ENCODE assay signal across 8 cellular contexts in genomic region chr1:43649131-43649477, GRCh38. TPM values are rescaled to one million over a fixed set of nuclear protein-coding genes. Genes with fewer than 3 reads are reported as not detected.
DNase-seq lines count a peak whose midpoint lies in the region; ATAC-seq and TF ChIP-seq lines count a peak whose summit lies in the region.
"Not testable (repeated sequence)": the region's sequence is repeated elsewhere in the genome, so short reads cannot be mapped to it uniquely, and the experiment has no call there.

No MANE protein-coding gene starts in this region.

- not testable (repeated sequence) for H3K27me3 ChIP-seq in CD8-positive, alpha-beta memory T cell (ENCODE audit: insufficient read depth, low read length, poor library complexity, severe bottlenecking); MG63; mammary epithelial cell (ENCODE audit: insufficient read depth, low read length); lung (ENCODE audit: control insufficient read depth, insufficient read depth); tibial nerve

- H3K27ac Mint-ChIP-seq in CD8-positive, alpha-beta memory T cell = peak overlapping the region in 7 of 8 donors; percentile 88 to 98 (median 93)
- H3K27ac Mint-ChIP-seq in activated CD4-positive, alpha-beta memory T cell treated with anti-CD3 and anti-CD28 coated beads, Interleukin-2, amount 10 ng/mL, durations not matched to agents 7 days and 5 days = peak overlapping the region; percentile 94

- TF ChIP-seq POLR2A in tibial nerve (IDR thresholded peaks at IDR 0.05) = not testable (repeated sequence)

- H3K4me2 ChIP-seq in mammary epithelial cell (ENCODE audit: insufficient read depth, low read depth, low read length) = peak overlapping the region; percentile 85

- intact Hi-C loops in mammary epithelial cell (cut with micrococcal nuclease); posterior vena cava (cut with DNase I): not testable (repeated sequence)

- not testable (repeated sequence) for TF ChIP-seq CTCF in mammary epithelial cell (conservative IDR thresholded peaks at IDR 0.05 in 1 of 2, IDR thresholded peaks at IDR 0.05 in 1 of 2; ENCODE audit: extremely low read depth in 1 of 2, insufficient read depth in 1 of 2, low read depth in 1 of 2, low read length in 2 of 2); fibroblast of villous mesenchyme (IDR thresholded peaks at IDR 0.05; ENCODE audit: insufficient read depth, low read depth, low read length); lung (IDR thresholded peaks at IDR 0.05; ENCODE audit: control extremely low read depth, extremely low read depth); tibial nerve (IDR thresholded peaks at IDR 0.05)

- peaks cover 35% of the 10 kb centered on the region for H3K79me2 ChIP-seq in mammary epithelial cell (ENCODE audit: insufficient read depth, low read length)

- H3K9me3 ChIP-seq in CD8-positive, alpha-beta memory T cell (ENCODE audit: low read length); MG63; mammary epithelial cell (replicated peaks; ENCODE audit: insufficient read depth, low read length); lung (ENCODE audit: control insufficient read depth in 2 of 2, insufficient read depth in 1 of 2, low read length in 1 of 2); tibial nerve: not testable (repeated sequence)

- not testable (repeated sequence) for ATAC-seq in lung (ENCODE audit: insufficient read depth, low FRiP score)

- 0% methylated on average over 1 of the region's 16 CpGs for WGBS in mammary epithelial cell (ENCODE audit: low coverage, missing lambda C conversion rate)
- 25 to 28% methylated on average over 15 to 16 of the region's 16 CpGs for WGBS in lung, 2 donors
- WGBS in tibial nerve, 2 donors = 16 to 18% methylated on average over 16 of the region's 16 CpGs

- peak overlapping the region; percentile 80 for H2AFZ ChIP-seq in mammary epithelial cell (ENCODE audit: low read depth, low read length)

- peak overlapping the region; percentile 91 to 100 (median 95) for H3K4me3 Mint-ChIP-seq in CD8-positive, alpha-beta memory T cell
- H3K4me3 Mint-ChIP-seq in activated CD4-positive, alpha-beta memory T cell treated with anti-CD3 and anti-CD28 coated beads, Interleukin-2, amount 10 ng/mL, durations not matched to agents 7 days and 5 days = peak overlapping the region; percentile 99

- H3K4me1 ChIP-seq in CD8-positive, alpha-beta memory T cell (ENCODE audit: insufficient read depth, low read length) = peaks cover 17% of the 10 kb centered on the region
- peaks cover 28% of the 10 kb centered on the region for H3K4me1 ChIP-seq in mammary epithelial cell (ENCODE audit: insufficient read depth, low read length)
- peaks cover 2 to 10% of the 10 kb centered on the region in 2 donors for H3K4me1 ChIP-seq in lung (ENCODE audit: control insufficient read depth in 2 of 2, insufficient read depth in 2 of 2, low read length in 2 of 2)
- peaks cover 0 to 31% (median 13%) of the 10 kb centered on the region in 4 donors for H3K4me1 ChIP-seq in tibial nerve

- in situ Hi-C loops in mammary epithelial cell (cut with MboI; ENCODE audit: low sequenced_read_pairs in 2 of 2) = not testable (repeated sequence)

- H3K9ac ChIP-seq in mammary epithelial cell (ENCODE audit: insufficient read depth, low read length) = peak overlapping the region; percentile 90

- H3K4me1 Mint-ChIP-seq in CD8-positive, alpha-beta memory T cell = peaks cover 29 to 42% (median 39%) of the 10 kb centered on the region in 3 donors
- peaks cover 33% of the 10 kb centered on the region for H3K4me1 Mint-ChIP-seq in activated CD4-positive, alpha-beta memory T cell treated with anti-CD3 and anti-CD28 coated beads, Interleukin-2, amount 10 ng/mL, durations not matched to agents 7 days and 5 days

- H4K20me1 ChIP-seq in mammary epithelial cell (ENCODE audit: insufficient read depth, low read length) = not testable (repeated sequence)

- CTCF ChIA-PET in CD8-positive, alpha-beta memory T cell (lab: Charles Lee) = interaction anchor here (1.2 kb wide), 1 partner anchor 119 kb away, joined by 4 read pairs; no protein-coding TSS in a partner anchor
- CTCF ChIA-PET in activated CD4-positive, alpha-beta memory T cell treated with anti-CD3 and anti-CD28 coated beads, Interleukin-2, amount 10 ng/mL, durations not matched to agents 7 days and 5 days (lab: Charles Lee) = interaction anchor here (1.1 to 3.2 kb wide), 7 partner anchors 10 to 399 kb away, joined by 3 to 11 read pairs (median 5); partner anchors contain the start of genes IPO13 and PTPRF
- CTCF ChIA-PET in mammary epithelial cell (lab: Charles Lee; ENCODE audit: low non-redundant PET) = not testable (repeated sequence)

- H3K36me3 Mint-ChIP-seq in CD8-positive, alpha-beta memory T cell = peaks cover 0 to 26% (median 3%) of the 10 kb centered on the region in 3 donors
- H3K36me3 Mint-ChIP-seq in activated CD4-positive, alpha-beta memory T cell treated with anti-CD3 and anti-CD28 coated beads, Interleukin-2, amount 10 ng/mL, durations not matched to agents 7 days and 5 days (ENCODE audit: low read depth) = peaks cover 12% of the 10 kb centered on the region

- peak in 1 of 5 donors; percentile 57 for DNase-seq in CD8-positive, alpha-beta memory T cell
- DNase-seq in MG63; activated CD4-positive, alpha-beta memory T cell treated with anti-CD3 and anti-CD28 coated beads, Interleukin-2, amount 10 ng/mL, durations not matched to agents 7 days and 5 days; mammary epithelial cell; fibroblast of villous mesenchyme (ENCODE audit: low read depth); lung (ENCODE audit: low spot score); tibial nerve (ENCODE audit: low spot score in 2 of 2): not testable (repeated sequence)
- peak; percentile 40 for DNase-seq in posterior vena cava (ENCODE audit: low spot score)

- not testable (repeated sequence) for H3K9me3 Mint-ChIP-seq in CD8-positive, alpha-beta memory T cell; activated CD4-positive, alpha-beta memory T cell treated with anti-CD3 and anti-CD28 coated beads, Interleukin-2, amount 10 ng/mL, durations not matched to agents 7 days and 5 days

- BruUV-seq in mammary epithelial cell (replicated peaks; lab: Mats Ljungman, UMichigan) = not testable (repeated sequence)

- peak overlapping the region; percentile 93 for H3K4me3 ChIP-seq in CD8-positive, alpha-beta memory T cell (ENCODE audit: low read length)
- H3K4me3 ChIP-seq in MG63 (peak overlapping the region; percentile 95), mammary epithelial cell (replicated peaks in 1 of 3; ENCODE audit: insufficient read depth in 1 of 3, low read depth in 2 of 3, low read length in 3 of 3) (peak overlapping the region; percentile 40 to 62 (median 50)), fibroblast of villous mesenchyme (ENCODE audit: low read depth, low read length) (peak overlapping the region; percentile 98), tibial nerve (peak overlapping the region; percentile 63 to 80 (median 74))
- H3K4me3 ChIP-seq in lung = not testable (repeated sequence)

- not testable (repeated sequence) for H3K27me3 Mint-ChIP-seq in CD8-positive, alpha-beta memory T cell
- peaks cover 14% of the 10 kb centered on the region for H3K27me3 Mint-ChIP-seq in activated CD4-positive, alpha-beta memory T cell treated with anti-CD3 and anti-CD28 coated beads, Interleukin-2, amount 10 ng/mL, durations not matched to agents 7 days and 5 days

- POLR2A ChIA-PET in CD8-positive, alpha-beta memory T cell (lab: Charles Lee) = interaction anchor here (0.6 to 1.7 kb wide), 4 partner anchors 58 to 1691 kb away, joined by 3 to 16 read pairs (median 3); partner anchors contain the start of genes MUTYH, ST3GAL3 and TOE1
- POLR2A ChIA-PET in activated CD4-positive, alpha-beta memory T cell treated with anti-CD3 and anti-CD28 coated beads, Interleukin-2, amount 10 ng/mL, durations not matched to agents 7 days and 5 days (lab: Charles Lee) = interaction anchor here (1.0 to 5.2 kb wide), 10 partner anchors 13 to 983 kb away, joined by 4 to 64 read pairs (median 7); partner anchors contain the start of genes ARTN, C1orf50, DMAP1 and DPH2

- TF ChIP-seq EP300 in tibial nerve (IDR thresholded peaks at IDR 0.05) = not testable (repeated sequence)

- not testable (repeated sequence) for H3K36me3 ChIP-seq in CD8-positive, alpha-beta memory T cell (ENCODE audit: insufficient read depth, low read length); mammary epithelial cell (ENCODE audit: insufficient read depth, low read length)
- H3K36me3 ChIP-seq in MG63 (peaks cover 25% of the 10 kb centered on the region), lung (ENCODE audit: control insufficient read depth in 2 of 2, insufficient read depth in 2 of 2, low read length in 2 of 2) (peaks cover 7 to 10% of the 10 kb centered on the region in 2 donors), tibial nerve (peaks cover 0 to 15% (median 0%) of the 10 kb centered on the region in 3 donors)

- dilution Hi-C loops in mammary epithelial cell (cut with HindIII; ENCODE audit: low sequenced_read_pairs) = not testable (repeated sequence)

- peak overlapping the region; percentile 88 for H3K27ac ChIP-seq in CD8-positive, alpha-beta memory T cell (ENCODE audit: low read depth, low read length)
- H3K27ac ChIP-seq in mammary epithelial cell (ENCODE audit: insufficient read depth, low read depth, low read length) (peak overlapping the region; percentile 92), lung (ENCODE audit: low read depth in 1 of 2, low read length in 1 of 2) (peak overlapping the region; percentile 82 to 87), tibial nerve (peak overlapping the region; percentile 84 to 93 (median 90))

RNA-seq across cellular contexts. Expression of gene KDM4A, which starts 0.8 kb away (rescaled TPM):
- 10 to 100 TPM; 28.4 to 33.9 TPM for total RNA-seq in CD8-positive, alpha-beta memory T cell
- 10.9 TPM for polyA plus RNA-seq in CD8-positive, alpha-beta memory T cell
- total RNA-seq in MG63 (2014; rRNA removed; shearing (Covaris generic); ENCODE audit: low replicate concordance) = 24.1 and 24.8 TPM in 2 replicates
- total RNA-seq in activated CD4-positive, alpha-beta memory T cell treated with anti-CD3 and anti-CD28 coated beads, Interleukin-2, amount 10 ng/mL, durations not matched to agents 7 days and 5 days = 10 to 100 TPM; 45.3 to 49.4 TPM
- total RNA-seq in mammary epithelial cell = 10 to 100 TPM; 52.5 to 59.7 TPM
- polyA plus RNA-seq in mammary epithelial cell = 18.3 TPM
- 85.9 TPM for polyA minus RNA-seq in mammary epithelial cell
- total RNA-seq in fibroblast of villous mesenchyme = 43.2 and 52.7 TPM in 2 replicates
- 10 to 100 TPM; 42.0 to 70.4 TPM for total RNA-seq in lung
- 10 to 100 TPM; 12.2 to 14.7 TPM for polyA plus RNA-seq in lung
- total RNA-seq in posterior vena cava = 10 to 100 TPM; 19.9 to 21.9 TPM
- total RNA-seq in tibial nerve = 10 to 100 TPM; 24.3 to 40.8 (median 32.8) TPM

RNA-seq across cellular contexts. Expression of gene ST3GAL3, which starts 58.2 kb away (rescaled TPM):
- 10 to 100 TPM in 1 of 2 experiments, 1 to 10 TPM in 1; 9.7 to 10.1 TPM for total RNA-seq in CD8-positive, alpha-beta memory T cell
- 9.7 TPM for polyA plus RNA-seq in CD8-positive, alpha-beta memory T cell
- 1.1 and 9.2 TPM in 2 replicates for total RNA-seq in MG63 (2014; rRNA removed; shearing (Covaris generic); ENCODE audit: low replicate concordance)
- total RNA-seq in activated CD4-positive, alpha-beta memory T cell treated with anti-CD3 and anti-CD28 coated beads, Interleukin-2, amount 10 ng/mL, durations not matched to agents 7 days and 5 days = 10 to 100 TPM; 14.2 to 16.9 TPM
- 10 to 100 TPM; 10.7 to 20.2 TPM for total RNA-seq in mammary epithelial cell
- polyA plus RNA-seq in mammary epithelial cell = 7.8 TPM
- 60.4 TPM for polyA minus RNA-seq in mammary epithelial cell
- 16.8 and 17.4 TPM in 2 replicates for total RNA-seq in fibroblast of villous mesenchyme
- 10 to 100 TPM; 20.5 to 28.0 TPM for total RNA-seq in lung
- 10 to 100 TPM in 1 of 2 donors, 1 to 10 TPM in 1; 8.4 to 13.6 TPM for polyA plus RNA-seq in lung
- 10 to 100 TPM; 25.0 to 25.5 TPM for total RNA-seq in posterior vena cava
- 10 to 100 TPM; 20.7 to 27.0 (median 24.1) TPM for total RNA-seq in tibial nerve
